ENCODE assay signal across 8 cellular contexts in genomic region chr22:37186997-37187522, GRCh38. TPM values are rescaled to one million over a fixed set of nuclear protein-coding genes. Genes with fewer than 3 reads are reported as not detected.
DNase-seq lines count a peak whose midpoint lies in the region; ATAC-seq lines count a peak whose summit lies in the region.

No MANE protein-coding gene starts in this region.

- peaks cover under 1% of the 10 kb centered on the region for H3K9me3 ChIP-seq in mesodermal cell (ENCODE audit: control insufficient read depth, low read length)

- WGBS in mesodermal cell (ENCODE audit: insufficient coverage in 2 of 2), 2 experiments = 90% methylated on average over 2 of the region's 4 CpGs; no CpG with 5 or more reads in 1 of the 2 experiments

- intact Hi-C loops in Right ventricle myocardium inferior (cut with DNase I) = no loop called here
- intact Hi-C loops in cardiac septum (cut with DNase I) = no loop called here

- peak overlapping the region; percentile 93 for H3K27ac ChIP-seq in mesodermal cell (ENCODE audit: low read depth, low read length, severe bottlenecking)

- peak overlapping the region; percentile 51 for H3K4me3 ChIP-seq in mesodermal cell (ENCODE audit: extremely low read depth, insufficient read depth, low read length, poor library complexity, severe bottlenecking)

- no peak for ATAC-seq in Right ventricle myocardium inferior

- H3K36me3 ChIP-seq in mesodermal cell (ENCODE audit: control insufficient read depth, insufficient read depth, low read length) = peaks cover 15% of the 10 kb centered on the region

- peaks cover 30% of the 10 kb centered on the region for H3K4me1 ChIP-seq in mesodermal cell (ENCODE audit: control insufficient read depth, insufficient read depth, low read length, poor library complexity, severe bottlenecking)

- peak; percentile 23 for DNase-seq in Right ventricle myocardium inferior (ENCODE audit: missing footprints)
- DNase-seq in cardiac septum (ENCODE audit: low spot score) = no peak
- DNase-seq in dermis blood vessel endothelial cell = peak; percentile 59
- no peak for DNase-seq in DMS79 (lab: John Stamatoyannopoulos, UW)
- no peak for DNase-seq in H4 (ENCODE audit: low spot score)
- no peak for DNase-seq in iPS-NIHi7 (ENCODE audit: extremely low spot score)
- no peak for DNase-seq in activated CD4-positive, alpha-beta T cell treated with anti-CD3 and anti-CD28 coated beads, Interleukin-2, amount 50 U/mL, for 1 hour

RNA-seq across cellular contexts. Expression of gene C1QTNF6, which starts 1.0 kb away (rescaled TPM):
- 1.6 TPM for total RNA-seq in Right ventricle myocardium inferior
- 2.8 TPM for total RNA-seq in cardiac septum
- total RNA-seq in dermis blood vessel endothelial cell = 3.1 and 12.5 TPM in 2 replicates
- polyA plus RNA-seq in mesodermal cell (2013, experiment 1 of 2) = 42.1 TPM
- 36.7 TPM for polyA plus RNA-seq in mesodermal cell (2013, experiment 2 of 2)
- total RNA-seq in H4 (2014; rRNA removed; shearing (Covaris generic)) = 4.9 and 6.3 TPM in 2 replicates

RNA-seq across cellular contexts. Expression of gene SSTR3, which starts 25.2 kb away (rescaled TPM):
- total RNA-seq in Right ventricle myocardium inferior (not detected), cardiac septum (not detected), dermis blood vessel endothelial cell (not detected in 2 replicates)
- polyA plus RNA-seq in mesodermal cell (2013, experiment 1 of 2) = not detected
- polyA plus RNA-seq in mesodermal cell (2013, experiment 2 of 2) = 0.05 TPM
- not detected in 2 replicates for total RNA-seq in H4 (2014; rRNA removed; shearing (Covaris generic))

RNA-seq across cellular contexts. Expression of gene IL2RB, which starts 37.3 kb away (rescaled TPM):
- total RNA-seq in Right ventricle myocardium inferior (1.3 TPM), cardiac septum (0.51 TPM), dermis blood vessel endothelial cell (0.05 TPM in 1 of 2 replicates, not detected in the other)
- polyA plus RNA-seq in mesodermal cell (2013, experiment 1 of 2) = 7.9 TPM
- polyA plus RNA-seq in mesodermal cell (2013, experiment 2 of 2) = 7.4 TPM
- 0.08 TPM in 1 of 2 replicates, not detected in the other for total RNA-seq in H4 (2014; rRNA removed; shearing (Covaris generic))

RNA-seq across cellular contexts. Expression of gene RAC2, which starts 57.0 kb away (rescaled TPM):
- 6.9 TPM for total RNA-seq in Right ventricle myocardium inferior
- 5.1 TPM for total RNA-seq in cardiac septum
- 11.2 and 32.4 TPM in 2 replicates for total RNA-seq in dermis blood vessel endothelial cell
- 16.4 TPM for polyA plus RNA-seq in mesodermal cell (2013, experiment 1 of 2)
- 14.7 TPM for polyA plus RNA-seq in mesodermal cell (2013, experiment 2 of 2)
- 15.5 and 20.9 TPM in 2 replicates for total RNA-seq in H4 (2014; rRNA removed; shearing (Covaris generic))

Comparison
In these comparisons a context has a peak if more than half of its experiments do, and no peak if none do; other contexts are left out.
1. DNase-seq: peak in Right ventricle myocardium inferior (single experiment) and dermis blood vessel endothelial cell (single experiment); none in cardiac septum (single experiment), DMS79 (single experiment), H4 (single experiment), iPS-NIHi7 (single experiment) and activated CD4-positive, alpha-beta T cell treated with anti-CD3 and anti-CD28 coated beads, Interleukin-2, amount 50 U/mL, for 1 hour (single experiment).